1 cellular context compared by ENCODE assay signal in genomic region chr17:39750131-39751015, GRCh38.
TF ChIP-seq lines count a peak whose summit lies in the region.

No MANE protein-coding gene starts in this region.

TF ChIP-seq in HepG2, 621 proteins besides CTCF, POLR2A, EP300 and RAD21 (continued from another document and continues in another):
- 0 out of 2 replicates have a peak, but pooled peaks have one; percentile 42 for TF ChIP-seq ZNF609 (CRISPR knock-in tag; IDR thresholded peaks at IDR 0.05; ENCODE audit: borderline replicate concordance)
- no peak for TF ChIP-seq ZBTB42 (CRISPR knock-in tag; IDR thresholded peaks at IDR 0.05)
- TF ChIP-seq MXD4 (CRISPR knock-in tag; IDR thresholded peaks at IDR 0.05): no peak
- TF ChIP-seq THAP11 (CRISPR knock-in tag; IDR thresholded peaks at IDR 0.05): 0 out of 2 replicates have a peak, but pooled peaks have one; percentile 28
- peak; percentile 80 for TF ChIP-seq ZNF407 (CRISPR knock-in tag; IDR thresholded peaks at IDR 0.05; ENCODE audit: not compliant biosample characterization)
- TF ChIP-seq TOPORS (CRISPR knock-in tag; IDR thresholded peaks at IDR 0.05): no peak
- no peak for TF ChIP-seq ZNF17 (CRISPR knock-in tag; IDR thresholded peaks at IDR 0.05)
- TF ChIP-seq ZNF280D (CRISPR knock-in tag; IDR thresholded peaks at IDR 0.05): 0 out of 2 replicates have a peak, but pooled peaks have one; percentile 69
- TF ChIP-seq CERS6 (CRISPR knock-in tag; IDR thresholded peaks at IDR 0.05): no peak
- TF ChIP-seq SKI (IDR thresholded peaks at IDR 0.05; ENCODE audit: partially characterized antibody): no peak
- TF ChIP-seq ZUFSP (CRISPR knock-in tag; IDR thresholded peaks at IDR 0.05; ENCODE audit: borderline replicate concordance): no peak
- no peak for TF ChIP-seq ZNF550 (CRISPR knock-in tag; IDR thresholded peaks at IDR 0.05; ENCODE audit: borderline replicate concordance)
- no peak for TF ChIP-seq ZNF83 (CRISPR knock-in tag; IDR thresholded peaks at IDR 0.05; ENCODE audit: borderline replicate concordance)
- TF ChIP-seq PRDM15 (CRISPR knock-in tag; IDR thresholded peaks at IDR 0.05): no peak
- TF ChIP-seq ARID2 (CRISPR knock-in tag; IDR thresholded peaks at IDR 0.05; ENCODE audit: borderline replicate concordance): no peak
- TF ChIP-seq SALL1 (CRISPR knock-in tag; IDR thresholded peaks at IDR 0.05): peak; percentile 62
- TF ChIP-seq SIX1 (CRISPR knock-in tag; IDR thresholded peaks at IDR 0.05; ENCODE audit: borderline replicate concordance): no peak
- no peak for TF ChIP-seq MAFG (CRISPR knock-in tag; IDR thresholded peaks at IDR 0.05)
- peak; percentile 49; the same call in 1 of the 2 replicates for TF ChIP-seq HINFP (CRISPR knock-in tag; IDR thresholded peaks at IDR 0.05; ENCODE audit: low read depth)
- TF ChIP-seq ZNF232 (CRISPR knock-in tag; IDR thresholded peaks at IDR 0.05; ENCODE audit: borderline replicate concordance): no peak
- TF ChIP-seq PAF1 (CRISPR knock-in tag; IDR thresholded peaks at IDR 0.05): no peak
- TF ChIP-seq JUN (CRISPR knock-in tag; IDR thresholded peaks at IDR 0.05): no peak
- no peak for TF ChIP-seq EHMT2 (IDR thresholded peaks at IDR 0.05; ENCODE audit: borderline replicate concordance, low read depth, low read length)
- TF ChIP-seq TBX2 (CRISPR knock-in tag; IDR thresholded peaks at IDR 0.05; ENCODE audit: borderline replicate concordance): peak; percentile 78; the same call in 1 of the 2 replicates
- peak; percentile 99 for TF ChIP-seq THRA (CRISPR knock-in tag; IDR thresholded peaks at IDR 0.05; ENCODE audit: borderline replicate concordance)
- peak in 1 of 2 experiments; percentile 63; a peak in 1 of 4 replicates for TF ChIP-seq NR2F1 (CRISPR knock-in tag; IDR thresholded peaks at IDR 0.05)
- no peak for TF ChIP-seq ZNF720 (CRISPR knock-in tag; IDR thresholded peaks at IDR 0.05)
